Comparison of ENCODE assay signal across 22 cellular contexts in genomic region chr5:57857696-57858095, GRCh38.
A peak's percentile ranks its signal among the peaks of the same experiment; 100 is the strongest.
DNase-seq lines count a peak whose midpoint lies in the region; ATAC-seq and TF ChIP-seq lines count a peak whose summit lies in the region.
"Had no signal": no experiment of that assay in that cellular context is flagged by ENCODE, and none has a peak within 500 bp of the region (broad histone marks: within the 10 kb centered on the region; RNA-seq: fewer than 3 reads in every experiment).

No MANE protein-coding gene starts in this region.

- H2BK5ac ChIP-seq in IMR-90 (ENCODE audit: low read depth, low read length, poor library complexity, severe bottlenecking): no peak overlapping the region

- H3K4me2 ChIP-seq in IMR-90 (ENCODE audit: low read depth, low read length): no peak overlapping the region
- H3K4me2 ChIP-seq: A549; BLaER1 treated with 17β-estradiol and CSF1 and Interleukin-3, amounts not matched to agents 10 nM and 100 nM; GM23338 had no signal

- H3K9me3 ChIP-seq in IMR-90 (ENCODE audit: control insufficient read depth, insufficient read depth, low read length): no peaks in the 10 kb centered on the region
- H3K9me3 ChIP-seq in SJCRH30 (replicated peaks): no peaks in the 10 kb centered on the region
- H3K9me3 ChIP-seq: A549, BE2C had no signal

- H3K27ac ChIP-seq in IMR-90 (ENCODE audit: insufficient read depth, low read length) (no peak overlapping the region), SJCRH30 (peak overlapping the region; percentile 75), epithelial cell of prostate (peak overlapping the region; percentile 82)
- H3K27ac ChIP-seq: A549; BLaER1 treated with 17β-estradiol and CSF1 and Interleukin-3, amounts not matched to agents 10 nM and 100 nM had no signal

- no peak overlapping the region for H4K5ac ChIP-seq in IMR-90 (ENCODE audit: low read depth, low read length)

- H2AK9ac ChIP-seq in IMR-90 (replicated peaks; ENCODE audit: low read depth, low read length, poor library complexity): no peak overlapping the region

- H3K4me1 ChIP-seq in IMR-90 (ENCODE audit: control insufficient read depth, insufficient read depth, low read length) (no peaks in the 10 kb centered on the region), SJCRH30 (peaks cover 42% of the 10 kb centered on the region)
- H3K4me1 ChIP-seq: A549; BE2C; BLaER1 treated with 17β-estradiol and CSF1 and Interleukin-3, amounts not matched to agents 10 nM and 100 nM had no signal

- no peak overlapping the region for H3K56ac ChIP-seq in IMR-90 (ENCODE audit: extremely low read depth, insufficient read depth, low read length)

- H3K4me3 ChIP-seq in IMR-90 (ENCODE audit: insufficient read depth, low read depth, low read length): no peak overlapping the region
- no peak overlapping the region for H3K4me3 ChIP-seq in SJCRH30
- H3K4me3 ChIP-seq: A549; BLaER1 treated with 17β-estradiol and CSF1 and Interleukin-3, amounts not matched to agents 10 nM and 100 nM; GM12878; GM23338 had no signal

- H2BK15ac ChIP-seq in IMR-90 (ENCODE audit: low read depth, low read length): no peak overlapping the region

- H3K27me3 ChIP-seq in IMR-90 (ENCODE audit: control insufficient read depth, insufficient read depth, low read length): no peaks in the 10 kb centered on the region
- no peaks in the 10 kb centered on the region for H3K27me3 ChIP-seq in SJCRH30
- H3K27me3 ChIP-seq: BE2C; BLaER1 treated with 17β-estradiol and CSF1 and Interleukin-3, amounts not matched to agents 10 nM and 100 nM had no signal

- H2BK120ac ChIP-seq in IMR-90 (ENCODE audit: low read depth, low read length): no peak overlapping the region

- no peak overlapping the region for H3K14ac ChIP-seq in IMR-90 (replicated peaks; ENCODE audit: low read depth, low read length)

- intact Hi-C loops in IMR-90 (cut with micrococcal nuclease): no loop called here

- H4K20me1 ChIP-seq in IMR-90 (ENCODE audit: insufficient read depth, low read length): no peaks in the 10 kb centered on the region
- H4K20me1 ChIP-seq: BLaER1 treated with 17β-estradiol and CSF1 and Interleukin-3, amounts not matched to agents 10 nM and 100 nM had no signal

- DNase-seq in IMR-90: no peak
- DNase-seq in SJCRH30: no peak
- DNase-seq in epithelial cell of prostate (ENCODE audit: low read depth, low spot score): no peak
- no peak for DNase-seq in NCI-H446 (lab: John Stamatoyannopoulos, UW)
- DNase-seq in NCI-H1436 treated with DMSO at 0.1 percent for 48 hours (lab: John Stamatoyannopoulos, UW): no peak
- DNase-seq in stimulated activated CD4-positive, alpha-beta T cell treated with anti-CD3 and anti-CD28 coated beads, Interleukin-4, amount 100 ng/mL, for 4 hours: no peak
- DNase-seq: 8988T; ACHN; AML-193; BE2C; CD4-positive, alpha-beta T cell; CD8-positive, alpha-beta memory T cell; DMS 273 treated with DMSO at 0.1 percent for 48 hours; DMS79; EL; GDM1; H9 had no signal

- H3K9me1 ChIP-seq in IMR-90 (ENCODE audit: insufficient read depth, low read length): no peaks in the 10 kb centered on the region

- H3K36me3 ChIP-seq in IMR-90 (ENCODE audit: control insufficient read depth, insufficient read depth, low read length) (no peaks in the 10 kb centered on the region), SJCRH30 (no peaks in the 10 kb centered on the region)
- H3K36me3 ChIP-seq: BE2C; BLaER1 treated with 17β-estradiol and CSF1 and Interleukin-3, amounts not matched to agents 10 nM and 100 nM had no signal

- no peak overlapping the region for H4K91ac ChIP-seq in IMR-90 (ENCODE audit: insufficient read depth, low read depth, low read length)

- no peaks in the 10 kb centered on the region for H3K79me1 ChIP-seq in IMR-90 (ENCODE audit: low read depth in 1 of 2, low read length in 2 of 2)

- peak overlapping the region; percentile 16; the same call in 1 of the 2 replicates for H3K4ac ChIP-seq in IMR-90 (ENCODE audit: low read depth, low read length)

- H2AFZ ChIP-seq in IMR-90 (replicated peaks; ENCODE audit: low read length, poor library complexity): no peak overlapping the region
- H2AFZ ChIP-seq: GM23338 had no signal

- TF ChIP-seq RAD21 in IMR-90 (IDR thresholded peaks at IDR 0.05; ENCODE audit: low read length): no peak

- H3K9ac ChIP-seq in IMR-90 (ENCODE audit: low read depth, low read length): no peak overlapping the region
- H3K9ac ChIP-seq: BLaER1 treated with 17β-estradiol and CSF1 and Interleukin-3, amounts not matched to agents 10 nM and 100 nM had no signal

- H3K18ac ChIP-seq in IMR-90 (ENCODE audit: low read depth, low read length): no peak overlapping the region

- no peak for TF ChIP-seq POLR2A in IMR-90 (IDR thresholded peaks at IDR 0.05; ENCODE audit: low read depth, low read length)

- no peak for ATAC-seq in IMR-90 (ENCODE audit: low read depth)
- ATAC-seq: A549, GM12878, GM23338, HCT116 had no signal

- no peak overlapping the region for H2AK5ac ChIP-seq in IMR-90 (ENCODE audit: low read depth, low read length)

- H4K8ac ChIP-seq in IMR-90 (ENCODE audit: low read depth in 2 of 2, low read length in 2 of 2): no peak overlapping the region

- no peak overlapping the region for H3K23ac ChIP-seq in IMR-90 (ENCODE audit: low read depth, low read length)

- dilution Hi-C loops in IMR-90 (cut with HindIII; ENCODE audit: low sequenced_read_pairs, unreplicated experiment): no loop called here

- no peak for TF ChIP-seq CTCF in IMR-90 (conservative IDR thresholded peaks at IDR 0.05; ENCODE audit: low read depth, low read length)

- no TSS peak for BruUV-seq in IMR-90 (replicated peaks; lab: Mats Ljungman, UMichigan)

- H2BK20ac ChIP-seq in IMR-90 (ENCODE audit: low read depth, low read length): no peak overlapping the region

- in situ Hi-C loops in IMR-90 (cut with MboI; ENCODE audit: low sequenced_read_pairs): no loop called here

- POLR2A ChIA-PET in IMR-90 (lab: Charles Lee; ENCODE audit: unreplicated experiment): no interaction called here

- CTCF ChIA-PET in IMR-90 (lab: Yijun Ruan, JAX): interaction anchor here (0.6 kb wide), 1 partner anchor 645 kb away, joined by 4 read pairs; no protein-coding TSS in a partner anchor

TF ChIP-seq in IMR-90, 13 proteins besides CTCF, POLR2A, EP300 and RAD21:
- TF ChIP-seq CEBPB (IDR thresholded peaks at IDR 0.05; ENCODE audit: low read depth, low read length) (no peak), NFE2L2 (IDR thresholded peaks at IDR 0.05; ENCODE audit: low read depth, low read length) (no peak), MAFK (IDR thresholded peaks at IDR 0.05; ENCODE audit: low read depth, low read length) (no peak), MXI1 (IDR thresholded peaks at IDR 0.05; ENCODE audit: borderline replicate concordance, low read depth, low read length) (no peak), FOS (IDR thresholded peaks at IDR 0.05; ENCODE audit: low read depth, low read length) (no peak), RCOR1 (IDR thresholded peaks at IDR 0.05; ENCODE audit: insufficient replicate concordance, low read length) (no peak), MAZ (IDR thresholded peaks at IDR 0.05; ENCODE audit: borderline replicate concordance, low read depth, low read length) (no peak), RFX5 (IDR thresholded peaks at IDR 0.05; ENCODE audit: low read depth, low read length) (no peak), CHD1 (IDR thresholded peaks at IDR 0.05; ENCODE audit: low read depth, low read length) (no peak), SMC3 (IDR thresholded peaks at IDR 0.05; ENCODE audit: low read depth, low read length) (no peak)
- TF ChIP-seq, protein P1, sequence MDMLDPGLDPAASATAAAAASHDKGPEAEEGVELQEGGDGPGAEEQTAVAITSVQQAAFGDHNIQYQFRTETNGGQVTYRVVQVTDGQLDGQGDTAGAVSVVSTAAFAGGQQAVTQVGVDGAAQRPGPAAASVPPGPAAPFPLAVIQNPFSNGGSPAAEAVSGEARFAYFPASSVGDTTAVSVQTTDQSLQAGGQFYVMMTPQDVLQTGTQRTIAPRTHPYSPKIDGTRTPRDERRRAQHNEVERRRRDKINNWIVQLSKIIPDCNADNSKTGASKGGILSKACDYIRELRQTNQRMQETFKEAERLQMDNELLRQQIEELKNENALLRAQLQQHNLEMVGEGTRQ (IDR thresholded peaks at IDR 0.05; ENCODE audit: low read depth, low read length): no peak
- TF ChIP-seq, protein P2, sequence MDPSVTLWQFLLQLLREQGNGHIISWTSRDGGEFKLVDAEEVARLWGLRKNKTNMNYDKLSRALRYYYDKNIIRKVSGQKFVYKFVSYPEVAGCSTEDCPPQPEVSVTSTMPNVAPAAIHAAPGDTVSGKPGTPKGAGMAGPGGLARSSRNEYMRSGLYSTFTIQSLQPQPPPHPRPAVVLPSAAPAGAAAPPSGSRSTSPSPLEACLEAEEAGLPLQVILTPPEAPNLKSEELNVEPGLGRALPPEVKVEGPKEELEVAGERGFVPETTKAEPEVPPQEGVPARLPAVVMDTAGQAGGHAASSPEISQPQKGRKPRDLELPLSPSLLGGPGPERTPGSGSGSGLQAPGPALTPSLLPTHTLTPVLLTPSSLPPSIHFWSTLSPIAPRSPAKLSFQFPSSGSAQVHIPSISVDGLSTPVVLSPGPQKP (IDR thresholded peaks at IDR 0.05; ENCODE audit: borderline replicate concordance, low read depth, low read length): no peak
